ENCODE assay signal across 21 cellular contexts in the genomic region with DNA sequence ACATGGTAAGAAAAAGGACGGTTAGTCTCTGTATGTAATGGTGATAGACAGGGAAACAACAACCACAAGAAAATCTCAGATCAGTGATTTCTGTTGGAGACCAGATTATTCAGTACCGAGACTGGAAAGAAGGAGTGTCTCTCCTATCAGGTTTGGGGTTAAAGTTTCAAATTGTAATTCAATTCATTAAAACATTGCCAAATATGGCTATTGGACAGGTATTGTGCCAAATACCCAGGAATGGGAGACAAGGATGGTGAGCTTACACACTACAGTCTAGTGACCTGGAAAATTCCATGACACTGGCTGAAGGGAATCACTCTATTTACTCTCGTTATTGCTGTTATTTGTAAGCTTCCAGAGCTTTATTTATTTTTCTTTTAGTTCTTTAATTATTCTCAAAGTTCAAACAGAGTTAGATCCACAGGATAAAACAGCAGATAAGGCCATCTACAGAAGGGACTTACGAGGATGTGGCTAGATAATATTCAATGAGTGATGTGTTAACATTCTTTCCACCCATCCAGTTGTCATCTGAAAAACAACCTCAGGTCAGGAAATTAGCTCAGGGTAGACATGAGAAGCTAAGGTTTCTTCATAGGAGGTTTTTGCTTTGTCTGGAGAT. TPM values are rescaled to one million over a fixed set of nuclear protein-coding genes. Genes with fewer than 3 reads are reported as not detected.
DNase-seq lines count a peak whose midpoint lies in the region; ATAC-seq and TF ChIP-seq lines count a peak whose summit lies in the region.
"Had no signal": no experiment of that assay in that cellular context is flagged by ENCODE, and none has a peak within 500 bp of the region (broad histone marks: within the 10 kb centered on the region; RNA-seq: fewer than 3 reads in every experiment).

No MANE protein-coding gene starts in this region.

- H3K9me3 ChIP-seq in parathyroid adenoma (ENCODE audit: control insufficient read depth, low read length), result no peaks in the 10 kb centered on the region
- no peaks in the 10 kb centered on the region for H3K9me3 ChIP-seq in neuronal stem cell (replicated peaks in 1 of 2; ENCODE audit: control insufficient read depth in 2 of 2, insufficient read depth in 1 of 2, low read depth in 1 of 2, low read length in 2 of 2)
- H3K9me3 ChIP-seq: ovary had no signal

- no peak overlapping the region for H3K18ac ChIP-seq in neuronal stem cell (ENCODE audit: low read length)

- H3K4ac ChIP-seq in neuronal stem cell (ENCODE audit: low read length), result no peak overlapping the region

- H3K4me3 ChIP-seq in LNCaP clone FGC (ENCODE audit: low read depth, low read length) (no peak overlapping the region), parathyroid adenoma (ENCODE audit: low read depth, low read length) (peak overlapping the region; percentile 8), neuronal stem cell (ENCODE audit: low read length in 2 of 2) (no peak overlapping the region)
- H3K4me3 ChIP-seq: ovary, SK-N-MC had no signal

- H3K14ac ChIP-seq in neuronal stem cell (ENCODE audit: low read length), result no peak overlapping the region

- no peak overlapping the region for H2BK5ac ChIP-seq in neuronal stem cell (ENCODE audit: low read length)

- no peak overlapping the region for H3K9ac ChIP-seq in parathyroid adenoma
- no peak overlapping the region for H3K9ac ChIP-seq in neuronal stem cell (ENCODE audit: low read depth, low read length, poor library complexity)

- no peaks in the 10 kb centered on the region for H3K27me3 ChIP-seq in parathyroid adenoma (ENCODE audit: control insufficient read depth, insufficient read depth, low read length)
- peaks cover 0 to 4% (median 0%) of the 10 kb centered on the region in 3 experiments for H3K27me3 ChIP-seq in neuronal stem cell (ENCODE audit: control insufficient read depth in 3 of 3, insufficient read depth in 3 of 3, low read depth in 1 of 3, low read length in 3 of 3)
- H3K27me3 ChIP-seq: ovary had no signal

- ATAC-seq in GM21737 (IDR thresholded peaks at IDR 0.05; ENCODE audit: unreplicated experiment), result no peak
- no peak for ATAC-seq in GM19467 (IDR thresholded peaks at IDR 0.05; ENCODE audit: unreplicated experiment)
- ATAC-seq: naive thymus-derived CD8-positive, alpha-beta T cell had no signal

- peak overlapping the region; percentile 24 for H3K4me2 ChIP-seq in parathyroid adenoma (ENCODE audit: low read length)
- H3K4me2 ChIP-seq in neuronal stem cell (ENCODE audit: insufficient read depth, low read length, poor library complexity, severe bottlenecking), result no peak overlapping the region

- no peak overlapping the region for H2BK12ac ChIP-seq in neuronal stem cell (ENCODE audit: low read length)

- no peaks in the 10 kb centered on the region for H3K36me3 ChIP-seq in parathyroid adenoma (ENCODE audit: control insufficient read depth, insufficient read depth, low read length)
- H3K36me3 ChIP-seq in neuronal stem cell (replicated peaks in 1 of 2; ENCODE audit: control insufficient read depth in 2 of 2, insufficient read depth in 2 of 2, low read length in 2 of 2), result no peaks in the 10 kb centered on the region
- H3K36me3 ChIP-seq: ovary had no signal

- H2AK5ac ChIP-seq in neuronal stem cell (ENCODE audit: low read depth, low read length), result no peak overlapping the region

- no peak for TF ChIP-seq CTCF in LNCaP clone FGC (IDR thresholded peaks at IDR 0.05; ENCODE audit: control insufficient read depth, extremely low read depth, insufficient read depth)
- TF ChIP-seq CTCF in parathyroid adenoma (IDR thresholded peaks at IDR 0.05), result no peak

- no peak overlapping the region for H3K23ac ChIP-seq in neuronal stem cell (ENCODE audit: low read depth, low read length, poor library complexity)

- no peak overlapping the region for H2BK120ac ChIP-seq in neuronal stem cell (ENCODE audit: low read depth, low read length)

- H3K27ac ChIP-seq in parathyroid adenoma (peak overlapping the region; percentile 18), neuronal stem cell (replicated peaks; ENCODE audit: low read length) (no peak overlapping the region)
- H3K27ac ChIP-seq: ovary, SK-N-MC had no signal

- peak; percentile 72 for DNase-seq in LNCaP clone FGC (ENCODE audit: low read depth)
- peak; percentile 45 for DNase-seq in kidney tubule cell (ENCODE audit: low spot score)
- DNase-seq in NCI-H510A (lab: John Stamatoyannopoulos, UW), result no peak
- no peak for DNase-seq in neuronal stem cell (ENCODE audit: low spot score)
- DNase-seq: activated CD8-positive, alpha-beta memory T cell treated with anti-CD3 and anti-CD28 coated beads, Interleukin-2, amount 50 U/mL, for 4 hours; activated naive CD8-positive, alpha-beta T cell treated with anti-CD3 and anti-CD28 coated beads for 36 hours; AML-193; CD8-positive, alpha-beta memory T cell; GF-D8; GOT3; KG1; naive thymus-derived CD8-positive, alpha-beta T cell; NCI-H1694; NCI-H2171 treated with DMSO at 0.1 percent for 48 hours; NCI-H69; ovary; RPMI8226 had no signal

- peak overlapping the region; percentile 18 for H2AFZ ChIP-seq in parathyroid adenoma
- H2AFZ ChIP-seq in neuronal stem cell (ENCODE audit: low read length), result no peak overlapping the region

- H3K4me1 ChIP-seq in parathyroid adenoma (peaks cover 27% of the 10 kb centered on the region), neuronal stem cell (ENCODE audit: control insufficient read depth in 2 of 2, insufficient read depth in 1 of 2, low read depth in 1 of 2, low read length in 2 of 2) (peaks cover 0 to 14% of the 10 kb centered on the region in 2 donors)

- H4K8ac ChIP-seq in neuronal stem cell (ENCODE audit: low read depth, low read length), result no peak overlapping the region

- no peak overlapping the region for H2BK15ac ChIP-seq in neuronal stem cell (ENCODE audit: low read length)

- no peaks in the 10 kb centered on the region for H3K79me1 ChIP-seq in neuronal stem cell (ENCODE audit: low read depth, low read length)

- no CpG with 5 or more reads among the region's 4 CpGs for WGBS in neuronal stem cell (ENCODE audit: extremely low coverage in 2 of 2, insufficient read length in 2 of 2, insufficient replicate concordance in 1 of 2), 2 donors

- H3K79me2 ChIP-seq in parathyroid adenoma, result no peaks in the 10 kb centered on the region

- no peak overlapping the region for H4K91ac ChIP-seq in neuronal stem cell (ENCODE audit: low read depth, low read length, poor library complexity)

RNA-seq across cellular contexts. Expression of a gene that starts 25.1 kb away (rescaled TPM):
- 85.2 TPM for polyA plus RNA-seq in neuronal stem cell (2013, experiment 1 of 2)
- 87.8 TPM for polyA plus RNA-seq in neuronal stem cell (2013, experiment 2 of 2)

Comparison
In these comparisons a context has a peak if more than half of its experiments do, and no peak if none do; other contexts are left out.
1. DNase-seq: peak in LNCaP clone FGC (single experiment) and kidney tubule cell (single experiment); none in NCI-H510A (single experiment) and neuronal stem cell (single experiment).